Comparison of ENCODE assay signal across 16 cellular contexts in the genomic region with DNA sequence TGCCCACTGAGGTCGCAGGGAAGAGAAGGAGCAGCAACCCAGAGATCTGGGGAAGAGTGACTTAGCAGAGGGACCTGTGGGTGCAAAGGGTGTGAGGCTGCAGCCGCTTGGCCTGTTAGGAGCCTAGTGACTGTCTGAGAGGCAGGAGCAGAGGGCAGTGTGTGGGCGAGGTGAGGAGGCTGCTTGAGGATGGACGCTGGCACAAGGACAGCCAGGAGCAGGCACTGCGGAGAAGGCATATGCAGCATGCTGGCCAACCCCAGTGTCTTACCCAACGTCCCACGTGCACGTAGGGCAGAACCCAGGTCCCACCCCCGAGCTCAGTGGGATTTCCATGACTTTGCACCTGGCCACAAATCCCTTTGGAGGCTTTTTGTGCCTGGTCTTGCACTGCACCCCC. TPM values are rescaled to one million over a fixed set of nuclear protein-coding genes. Genes with fewer than 3 reads are reported as not detected.
DNase-seq lines count a peak whose midpoint lies in the region; ATAC-seq, FAIRE-seq and TF ChIP-seq lines count a peak whose summit lies in the region.
"Had no signal": no experiment of that assay in that cellular context is flagged by ENCODE, and none has a peak within 500 bp of the region (broad histone marks: within the 10 kb centered on the region; RNA-seq: fewer than 3 reads in every experiment).

No MANE protein-coding gene starts in this region.

- peak overlapping the region; percentile 62; the same call in 1 of the 2 replicates for H2BK5ac ChIP-seq in H1 (ENCODE audit: low read depth, low read length)

- H3K56ac ChIP-seq in H1 (replicated peaks; ENCODE audit: insufficient read length, low read depth, low read length): no peak overlapping the region

- H3K79me1 ChIP-seq in H1 (ENCODE audit: low read depth, low read length): no peaks in the 10 kb centered on the region

- no peak for ATAC-seq in WTC11
- no peak for ATAC-seq in GM18520 (IDR thresholded peaks at IDR 0.05; ENCODE audit: unreplicated experiment)
- ATAC-seq: A549 had no signal

- no peaks in the 10 kb centered on the region for H4K20me1 ChIP-seq in H1 (replicated peaks in 1 of 2; ENCODE audit: control insufficient read depth in 1 of 2, insufficient read depth in 2 of 2, low read length in 2 of 2)
- H4K20me1 ChIP-seq in SK-N-SH (ENCODE audit: insufficient read depth): no peaks in the 10 kb centered on the region

- no peak for FAIRE-seq in H1 (lab: Jason Lieb, UNC)
- FAIRE-seq: A549 had no signal

- no peak overlapping the region; the same call in 1 of the 2 replicates for H3K27ac ChIP-seq in H1 (ENCODE audit: low read depth, low read length)
- H3K27ac ChIP-seq in SK-N-SH (ENCODE audit: low read depth in 2 of 2, low read length in 1 of 2): no peak overlapping the region
- H3K27ac ChIP-seq: A549, GM23248 had no signal

- no peak overlapping the region for H3K4ac ChIP-seq in H1 (replicated peaks; ENCODE audit: insufficient read length, low read depth, low read length)

- peaks cover 44% of the 10 kb centered on the region for H3K4me1 Mint-ChIP-seq in WTC11

- H2AFZ ChIP-seq in H1 (ENCODE audit: low read length): no peak overlapping the region
- no peak overlapping the region for H2AFZ ChIP-seq in SK-N-SH (ENCODE audit: low read depth)
- H2AFZ ChIP-seq: GM23248 had no signal

- H3K36me3 ChIP-seq in H1 (ENCODE audit: control insufficient read depth in 2 of 4, insufficient read depth in 4 of 4, low read length in 3 of 4) (no peaks in the 10 kb centered on the region), SK-N-SH (replicated peaks in 1 of 2; ENCODE audit: control insufficient read depth in 1 of 2, insufficient read depth in 2 of 2, low read length in 1 of 2) (no peaks in the 10 kb centered on the region)
- H3K36me3 ChIP-seq: BE2C had no signal

- no peaks in the 10 kb centered on the region for H3F3A ChIP-seq in SK-N-SH (replicated peaks; ENCODE audit: insufficient read depth)

- H3K18ac ChIP-seq in H1 (ENCODE audit: extremely low read depth, low read length): peak overlapping the region; percentile 91

- no peaks in the 10 kb centered on the region for H3K79me2 ChIP-seq in H1 (ENCODE audit: control insufficient read depth in 1 of 2, insufficient read depth in 2 of 2, low read length in 2 of 2)
- H3K79me2 ChIP-seq in SK-N-SH (ENCODE audit: insufficient read depth): no peaks in the 10 kb centered on the region

- CTCF ChIA-PET in WTC11 (lab: Charles Lee): interaction anchor here (1.9 to 7.8 kb wide), 3 partner anchors 31 to 52 kb away, joined by 4 to 59 read pairs (median 17); no protein-coding TSS in a partner anchor
- CTCF ChIA-PET in H1 (lab: Charles Lee; ENCODE audit: partially characterized antibody): interaction anchor here (1.1 to 3.7 kb wide), 12 partner anchors 9 to 141 kb away, joined by 3 to 35 read pairs (median 4); no protein-coding TSS in a partner anchor
- CTCF ChIA-PET in SK-N-SH (lab: Yijun Ruan, JAX): interaction anchor here (1.0 to 1.6 kb wide), 3 partner anchors 11 to 762 kb away, joined by 3 to 7 read pairs (median 4); no protein-coding TSS in a partner anchor

- H3K4me2 ChIP-seq in H1 (ENCODE audit: insufficient read depth in 1 of 2, low read depth in 2 of 2, low read length in 2 of 2): no peak overlapping the region
- H3K4me2 ChIP-seq in SK-N-SH: no peak overlapping the region
- H3K4me2 ChIP-seq: A549 had no signal

- no peaks in the 10 kb centered on the region for H3K9me2 ChIP-seq in SK-N-SH

- peak overlapping the region; percentile 81 for H4K91ac ChIP-seq in H1 (replicated peaks; ENCODE audit: insufficient read length, low read length)

- POLR2A ChIA-PET in WTC11 (lab: Charles Lee): no interaction called here
- POLR2A ChIA-PET in H1 (lab: Charles Lee; ENCODE audit: partially characterized antibody): no interaction called here
- POLR2A ChIA-PET in SK-N-SH (lab: Yijun Ruan, JAX): no interaction called here

- H3K4me3 Mint-ChIP-seq in WTC11: no peak overlapping the region
- H3K4me3 Mint-ChIP-seq: CD8-positive, alpha-beta memory T cell had no signal

- peaks cover 9 to 12% (median 9%) of the 10 kb centered on the region in 4 experiments for H3K4me1 ChIP-seq in H1 (replicated peaks in 1 of 4; ENCODE audit: control insufficient read depth in 3 of 4, insufficient read depth in 4 of 4, low read length in 3 of 4)
- H3K4me1 ChIP-seq in SK-N-SH (ENCODE audit: control insufficient read depth in 1 of 2, insufficient read depth in 2 of 2, low read depth in 1 of 2, low read length in 1 of 2): no peaks in the 10 kb centered on the region
- H3K4me1 ChIP-seq: BE2C, Caco-2 had no signal

- H2BK20ac ChIP-seq in H1 (ENCODE audit: low read length): peak overlapping the region; percentile 93

- H4K8ac ChIP-seq in H1 (ENCODE audit: extremely low read depth, insufficient read depth, low read length): no peak overlapping the region

- no peak overlapping the region for H4K5ac ChIP-seq in H1 (ENCODE audit: insufficient read length, low read depth, low read length)

- no peak for TF ChIP-seq POLR2A in H1 (IDR thresholded peaks at IDR 0.05; ENCODE audit: control extremely low read depth in 1 of 2, low read depth in 2 of 2, low read length in 2 of 2)

- TF ChIP-seq EP300 in H1 (IDR thresholded peaks at IDR 0.05; ENCODE audit: borderline replicate concordance in 1 of 2, low read depth in 2 of 2, low read length in 2 of 2) (no peak), SK-N-SH (IDR thresholded peaks at IDR 0.05; ENCODE audit: borderline replicate concordance in 1 of 2, low read depth in 1 of 2, low read length in 1 of 2) (no peak)

- H3K27ac Mint-ChIP-seq in WTC11: no peak overlapping the region
- H3K27ac Mint-ChIP-seq: CD8-positive, alpha-beta memory T cell had no signal

- no peak overlapping the region for H3K14ac ChIP-seq in H1 (ENCODE audit: insufficient read length)

- TF ChIP-seq CTCF in WTC11 (IDR thresholded peaks at IDR 0.05): no peak
- TF ChIP-seq CTCF in H1 (IDR thresholded peaks at IDR 0.05; ENCODE audit: control extremely low read depth in 1 of 3, insufficient read depth in 1 of 3, low read depth in 1 of 3, low read length in 3 of 3): no peak
- TF ChIP-seq CTCF in SK-N-SH (IDR thresholded peaks at IDR 0.05): no peak

- no peak overlapping the region for H3K4me3 ChIP-seq in H1 (ENCODE audit: extremely low read depth in 1 of 4, insufficient read depth in 2 of 4, low read depth in 3 of 4, low read length in 4 of 4)
- H3K4me3 ChIP-seq in SK-N-SH (ENCODE audit: low read depth in 2 of 2, low read length in 1 of 2): no peak overlapping the region
- H3K4me3 ChIP-seq: A549, GM23248 had no signal

- WGBS in H1 (ENCODE audit: extremely low coverage in 1 of 2, insufficient coverage in 1 of 2, insufficient read length in 1 of 2, insufficient replicate concordance in 2 of 2, low coverage in 1 of 2, low lambda C conversion rate in 2 of 2, missing lambda C conversion rate in 1 of 2), 2 experiments: 74% methylated on average over 9 of the region's 9 CpGs; no CpG with 5 or more reads in 1 of the 2 experiments
- 57% methylated on average over 4 of the region's 9 CpGs for WGBS in SK-N-SH (ENCODE audit: low lambda C conversion rate)

- H3K9me3 ChIP-seq in H1 (ENCODE audit: insufficient read depth in 2 of 2, low read depth in 1 of 2, low read length in 1 of 2) (no peaks in the 10 kb centered on the region), SK-N-SH (no peaks in the 10 kb centered on the region)
- H3K9me3 ChIP-seq: A549, BE2C, Caco-2 had no signal

- H3K9me3 Mint-ChIP-seq in WTC11: peaks cover 4% of the 10 kb centered on the region
- H3K9me3 Mint-ChIP-seq: CD8-positive, alpha-beta memory T cell had no signal

- no peak for TF ChIP-seq RAD21 in H1 (IDR thresholded peaks at IDR 0.05 in 1 of 2, conservative IDR thresholded peaks at IDR 0.05 in 1 of 2; ENCODE audit: low read depth in 2 of 2, low read length in 2 of 2)
- TF ChIP-seq RAD21 in SK-N-SH (IDR thresholded peaks at IDR 0.05; ENCODE audit: low read length): no peak

- H3K9ac ChIP-seq in H1 (replicated peaks in 1 of 4; ENCODE audit: extremely low read depth in 1 of 4, low read depth in 3 of 4, low read length in 3 of 4): no peak overlapping the region
- no peak overlapping the region for H3K9ac ChIP-seq in SK-N-SH
- H3K9ac ChIP-seq: GM23248 had no signal

- H3K36me3 Mint-ChIP-seq in WTC11: peaks cover 2% of the 10 kb centered on the region; the same call in 1 of the 2 replicates
- H3K36me3 Mint-ChIP-seq: CD8-positive, alpha-beta memory T cell had no signal

- H3K23me2 ChIP-seq in H1 (ENCODE audit: low read depth, low read length): no peaks in the 10 kb centered on the region

- no peak overlapping the region for H3K23ac ChIP-seq in H1 (ENCODE audit: insufficient read length)

- DNase-seq in G401 (ENCODE audit: low spot score) (peak; percentile 78), WTC11 (ENCODE audit: low spot score) (no peak), H1 (ENCODE audit: low read depth in 1 of 2, low spot score in 2 of 2) (no peak), SK-N-SH (no peak), NCI-H226 (no peak)
- no peak for DNase-seq in activated CD4-positive, CD25-positive, alpha-beta regulatory T cell (lab: John Stamatoyannopoulos, UW)
- DNase-seq: BE2C; Caco-2; CD8-positive, alpha-beta memory T cell; DND-41; GM23248; H7 had no signal

- H2BK12ac ChIP-seq in H1 (ENCODE audit: low read depth, low read length): peak overlapping the region; percentile 81; the same call in 1 of the 2 replicates

- peaks cover 21% of the 10 kb centered on the region for H3K27me3 Mint-ChIP-seq in WTC11 (ENCODE audit: low read depth)

- H2AK5ac ChIP-seq in H1 (ENCODE audit: low read depth, low read length): no peak overlapping the region; the same call in 1 of the 2 replicates

- H2BK120ac ChIP-seq in H1 (replicated peaks; ENCODE audit: low read depth, low read length): no peak overlapping the region

- peak overlapping the region; percentile 76; the same call in 1 of the 2 replicates for H2BK15ac ChIP-seq in H1 (ENCODE audit: low read length)

- in situ Hi-C loops in G401 (cut with HindIII; ENCODE audit: low sequenced_read_pairs): no loop called here

- H3K27me3 ChIP-seq in H1 (replicated peaks in 1 of 4; ENCODE audit: control insufficient read depth in 3 of 4, extremely low read depth in 1 of 4, insufficient read depth in 3 of 4, low read length in 3 of 4): no peaks in the 10 kb centered on the region; a peak in 2 of 7 replicates
- peaks cover 17% of the 10 kb centered on the region for H3K27me3 ChIP-seq in SK-N-SH (ENCODE audit: insufficient read depth)
- H3K27me3 ChIP-seq: BE2C had no signal

RNA-seq across cellular contexts. Expression of a gene that starts 54.1 kb away (rescaled TPM):
- total RNA-seq in G401 (2014; rRNA removed; shearing (Covaris generic)): not detected in 2 replicates
- 0.48 to 0.99 TPM (median 0.85 TPM) in 3 replicates for total RNA-seq in WTC11 (2021)
- 0.48 and 0.73 TPM in 2 replicates for total RNA-seq in H1 (2021; fragmentation: NEBNext Ultra II Directional; extraction: Animal tissue kit (Norgen Biotek cat#: 25700))
- polyA plus RNA-seq in H1 (2011; rRNA removed) (0.71 and 1.4 TPM in 2 replicates), SK-N-SH (2012; rRNA removed) (not detected in 2 replicates)
- polyA plus RNA-seq in H1 (2011; cell fraction: cytosol; rRNA removed): 0.93 TPM
- polyA plus RNA-seq in H1 (2011; cell fraction: nucleus; rRNA removed): 1.3 TPM
- polyA plus RNA-seq in H1 (2012, experiment 1 of 2): 0.64 to 1.1 TPM (median 0.87 TPM) in 4 replicates
- polyA plus RNA-seq in H1 (2012, experiment 2 of 2): 0.84 TPM
- polyA plus RNA-seq in H1 (2013, experiment 1 of 2): 0.51 TPM
- 0.61 TPM for polyA plus RNA-seq in H1 (2013, experiment 2 of 2)
- 0.76 and 1.7 TPM in 2 replicates for polyA minus RNA-seq in H1 (2011; rRNA and poly(A)+ RNA removed)
- polyA minus RNA-seq in H1 (2011; cell fraction: cytosol; rRNA and poly(A)+ RNA removed): 0.51 TPM
- polyA minus RNA-seq in H1 (2011; cell fraction: nucleus; rRNA and poly(A)+ RNA removed): 1.4 TPM
- under 0.01 TPM in 1 of 2 replicates, not detected in the other for polyA plus RNA-seq in SK-N-SH (2012; cell fraction: cytosol; rRNA removed)
- 0.01 TPM in 2 replicates for polyA plus RNA-seq in SK-N-SH (2012; cell fraction: nucleus; rRNA removed)
- total RNA-seq: Caco-2, GM23248, HT1080 had no signal
- polyA plus RNA-seq: A549, AG04450, GM23248 had no signal
